ENCODE assay signal across 12 cellular contexts in genomic region chr2:2647156-2647555, GRCh38.
DNase-seq lines count a peak whose midpoint lies in the region; ATAC-seq, FAIRE-seq and TF ChIP-seq lines count a peak whose summit lies in the region.
"Had no signal": no experiment of that assay in that cellular context is flagged by ENCODE, and none has a peak within 500 bp of the region (broad histone marks: within the 10 kb centered on the region; RNA-seq: fewer than 3 reads in every experiment).

No MANE protein-coding gene starts in this region.

- TF ChIP-seq CTCF in natural killer cell (IDR thresholded peaks at IDR 0.05) (no peak), bronchial epithelial cell (IDR thresholded peaks at IDR 0.05; ENCODE audit: insufficient read depth, low read length, severe bottlenecking) (no peak), spleen (IDR thresholded peaks at IDR 0.05 in 8 of 11, conservative IDR thresholded peaks at IDR 0.05 in 3 of 11) (no peak)

- H3K4me1 Mint-ChIP-seq in natural killer cell treated with Interleukin-12 subunit alpha and Interleukin-12 subunit beta and Interleukin-15 and Interleukin-18, amount 100 ng/mL, for 72 hours (ENCODE audit: low read depth in 2 of 2) = peaks cover 0 to 6% of the 10 kb centered on the region in 2 donors
- peaks cover 0 to 9% of the 10 kb centered on the region in 2 donors for H3K4me1 Mint-ChIP-seq in natural killer cell

- H3K36me3 ChIP-seq in bronchial epithelial cell (ENCODE audit: control insufficient read depth, insufficient read depth, low read length) = no peaks in the 10 kb centered on the region
- no peaks in the 10 kb centered on the region for H3K36me3 ChIP-seq in spleen
- H3K36me3 ChIP-seq: BLaER1 treated with 17β-estradiol and CSF1 and Interleukin-3, amounts not matched to agents 10 nM and 100 nM had no signal

- 71 to 79% (median 76%) methylated on average over 8 to 9 of the region's 9 CpGs for WGBS in spleen, 5 donors

- peak; percentile 40 for DNase-seq in natural killer cell treated with Interleukin-12 subunit alpha and Interleukin-12 subunit beta and Interleukin-15 and Interleukin-18, amount 100 ng/mL, for 72 hours (ENCODE audit: low spot score)
- no peak for DNase-seq in natural killer cell
- peak; percentile 44 for DNase-seq in NCI-H510A (lab: John Stamatoyannopoulos, UW)
- peak; percentile 89 for DNase-seq in bronchial epithelial cell (ENCODE audit: low read depth)
- peak; percentile 32 for DNase-seq in stimulated activated CD8-positive, alpha-beta memory T cell treated with anti-CD3 and anti-CD28 coated beads, Interleukin-4, amount 100 ng/mL, for 48 hours
- DNase-seq in spleen = no peak
- DNase-seq: GOT3 had no signal

- H3K27me3 Mint-ChIP-seq in natural killer cell treated with Interleukin-12 subunit alpha and Interleukin-12 subunit beta and Interleukin-15 and Interleukin-18, amount 100 ng/mL, for 72 hours = peaks cover 0 to 3% of the 10 kb centered on the region in 2 donors
- H3K27me3 Mint-ChIP-seq in natural killer cell (ENCODE audit: low read depth in 2 of 2) = peaks cover 0 to 3% of the 10 kb centered on the region in 2 donors

- TF ChIP-seq POLR2A in spleen (IDR thresholded peaks at IDR 0.05) = no peak

- H3K27me3 ChIP-seq in bronchial epithelial cell (ENCODE audit: control insufficient read depth, insufficient read depth, low read length) (no peaks in the 10 kb centered on the region), spleen (replicated peaks in 1 of 7) (peaks cover 0 to 33% (median 0%) of the 10 kb centered on the region in 7 donors)
- H3K27me3 ChIP-seq: BLaER1 treated with 17β-estradiol and CSF1 and Interleukin-3, amounts not matched to agents 10 nM and 100 nM had no signal

- peak; percentile 60 for FAIRE-seq in bronchial epithelial cell (lab: Jason Lieb, UNC)
- FAIRE-seq: HepG2 had no signal

- no peaks in the 10 kb centered on the region for H3K36me3 Mint-ChIP-seq in natural killer cell treated with Interleukin-12 subunit alpha and Interleukin-12 subunit beta and Interleukin-15 and Interleukin-18, amount 100 ng/mL, for 72 hours
- no peaks in the 10 kb centered on the region for H3K36me3 Mint-ChIP-seq in natural killer cell

- H3K9me3 ChIP-seq in spleen = peaks cover 0 to 8% (median 0%) of the 10 kb centered on the region in 8 donors
- H3K9me3 ChIP-seq: BLaER1 treated with 17β-estradiol and CSF1 and Interleukin-3, amounts not matched to agents 10 nM and 100 nM had no signal

- no peak overlapping the region for H3K27ac Mint-ChIP-seq in natural killer cell treated with Interleukin-12 subunit alpha and Interleukin-12 subunit beta and Interleukin-15 and Interleukin-18, amount 100 ng/mL, for 72 hours
- no peak overlapping the region for H3K27ac Mint-ChIP-seq in natural killer cell

- no peak overlapping the region for H3K4me3 ChIP-seq in bronchial epithelial cell (ENCODE audit: low read depth, low read length)
- no peak overlapping the region for H3K4me3 ChIP-seq in spleen
- H3K4me3 ChIP-seq: BLaER1 treated with 17β-estradiol and CSF1 and Interleukin-3, amounts not matched to agents 10 nM and 100 nM had no signal

- H3K4me1 ChIP-seq in spleen = no peaks in the 10 kb centered on the region

- intact Hi-C loops in natural killer cell (cut with micrococcal nuclease) = no loop called here
- intact Hi-C loops in spleen (cut with DNase I; ENCODE audit: low total_unique reads) = no loop called here

- ATAC-seq in natural killer cell treated with Interleukin-12 subunit alpha and Interleukin-12 subunit beta and Interleukin-15 and Interleukin-18, amount 100 ng/mL, for 72 hours = no peak
- ATAC-seq in natural killer cell (no peak), GM21576 (IDR thresholded peaks at IDR 0.05; ENCODE audit: unreplicated experiment) (no peak), HG02973 (IDR thresholded peaks at IDR 0.05; ENCODE audit: unreplicated experiment) (no peak)
- ATAC-seq: HepG2 had no signal

- no peak overlapping the region for H3K4me3 Mint-ChIP-seq in natural killer cell treated with Interleukin-12 subunit alpha and Interleukin-12 subunit beta and Interleukin-15 and Interleukin-18, amount 100 ng/mL, for 72 hours
- H3K4me3 Mint-ChIP-seq in natural killer cell = no peak overlapping the region

- H3K9me3 Mint-ChIP-seq in natural killer cell treated with Interleukin-12 subunit alpha and Interleukin-12 subunit beta and Interleukin-15 and Interleukin-18, amount 100 ng/mL, for 72 hours = peaks cover 6% of the 10 kb centered on the region
- H3K9me3 Mint-ChIP-seq in natural killer cell = peaks cover 0 to 3% of the 10 kb centered on the region in 2 donors
- H3K9me3 Mint-ChIP-seq: activated T-helper 2 cell treated with anti-CD3 and anti-CD28 coated beads, Interferon-gamma antibody, Interleukin-2, Interleukin-4, amounts not matched to agents 10 μg/mL and 5 μg/mL and 100 μg/mL, durations not matched to agents 14 hours and 24 hours and 36 hours had no signal

- no peak overlapping the region for H3K27ac ChIP-seq in spleen
- H3K27ac ChIP-seq: BLaER1 treated with 17β-estradiol and CSF1 and Interleukin-3, amounts not matched to agents 10 nM and 100 nM had no signal

Comparison
In these comparisons a context has a peak if more than half of its experiments do, and no peak if none do; other contexts are left out.
1. DNase-seq: peak in natural killer cell treated with Interleukin-12 subunit alpha and Interleukin-12 subunit beta and Interleukin-15 and Interleukin-18, amount 100 ng/mL, for 72 hours (single experiment), NCI-H510A (single experiment), bronchial epithelial cell (single experiment) and stimulated activated CD8-positive, alpha-beta memory T cell treated with anti-CD3 and anti-CD28 coated beads, Interleukin-4, amount 100 ng/mL, for 48 hours (single experiment); none in natural killer cell (single experiment) and spleen (single experiment).